Comparison of ENCODE assay signal across 16 cellular contexts in genomic region chr5:150144876-150145275, GRCh38. TPM values are rescaled to one million over a fixed set of nuclear protein-coding genes. Genes with fewer than 3 reads are reported as not detected.
DNase-seq lines count a peak whose midpoint lies in the region; ATAC-seq, FAIRE-seq and TF ChIP-seq lines count a peak whose summit lies in the region.
"Had no signal": no experiment of that assay in that cellular context is flagged by ENCODE, and none has a peak within 500 bp of the region (broad histone marks: within the 10 kb centered on the region; RNA-seq: fewer than 3 reads in every experiment).

No MANE protein-coding gene starts in this region.

- H3K4me3 Mint-ChIP-seq in osteocyte (ENCODE audit: unreplicated experiment): peak overlapping the region; percentile 57
- H3K4me3 Mint-ChIP-seq: endodermal cell had no signal

- H3K9me3 ChIP-seq in right lobe of liver (no peaks in the 10 kb centered on the region), HepG2 (ENCODE audit: low read length) (no peaks in the 10 kb centered on the region), esophagus (ENCODE audit: control insufficient read depth in 2 of 2, insufficient read depth in 1 of 2, low read depth in 1 of 2, low read length in 1 of 2) (no peaks in the 10 kb centered on the region), mucosa of descending colon (no peaks in the 10 kb centered on the region)
- H3K9me3 ChIP-seq: BE2C had no signal

- no peak overlapping the region for H2AFZ ChIP-seq in HepG2 (ENCODE audit: low read length)

- no peak for ATAC-seq in right lobe of liver
- ATAC-seq in HepG2: no peak
- no peak for ATAC-seq in mucosa of descending colon
- ATAC-seq in GM18867 (IDR thresholded peaks at IDR 0.05; ENCODE audit: unreplicated experiment): no peak
- ATAC-seq: activated naive CD4-positive, alpha-beta T cell treated with anti-CD3 and anti-CD28 coated beads, Interleukin-2, amount 50 U/mL, for 72 hours had no signal

- TF ChIP-seq EP300 in HepG2 (IDR thresholded peaks at IDR 0.05; ENCODE audit: low read depth in 2 of 2, low read length in 2 of 2) (no peak), HepG2 (CRISPR knock-in tag; IDR thresholded peaks at IDR 0.05; ENCODE audit: borderline replicate concordance) (no peak)

- CTCF ChIA-PET in HepG2 (lab: Yijun Ruan, JAX; ENCODE audit: low intra/inter-chr PET ratio, low total read pairs): no interaction called here

- H3K36me3 ChIP-seq in right lobe of liver: no peaks in the 10 kb centered on the region
- H3K36me3 ChIP-seq in HepG2 (replicated peaks in 1 of 2; ENCODE audit: control insufficient read depth in 1 of 2, insufficient read depth in 2 of 2, low read length in 2 of 2): no peaks in the 10 kb centered on the region
- no peaks in the 10 kb centered on the region for H3K36me3 ChIP-seq in esophagus (ENCODE audit: control insufficient read depth in 2 of 2, insufficient read depth in 2 of 2, low read length in 1 of 2)
- no peaks in the 10 kb centered on the region for H3K36me3 ChIP-seq in mucosa of descending colon (ENCODE audit: low read depth)
- H3K36me3 ChIP-seq: BE2C had no signal

- in situ Hi-C loops in HepG2 (cut with HindIII; ENCODE audit: extremely low pct_ligation_motif_present, low pct_unique_long_range_greater_than_20kb): no loop called here

- 33% methylated on average over 3 of the region's 4 CpGs for WGBS in right lobe of liver (ENCODE audit: insufficient coverage, low coverage, low lambda C conversion rate, missing lambda C conversion rate)
- 63% methylated on average over 4 of the region's 4 CpGs for WGBS in HepG2 (ENCODE audit: low lambda C conversion rate)
- WGBS in esophagus, 2 donors: 40 to 50% methylated on average over 4 of the region's 4 CpGs

- H3K4me2 ChIP-seq in HepG2 (ENCODE audit: low read depth, low read length): no peak overlapping the region

- POLR2A ChIA-PET in HepG2 (lab: Yijun Ruan, JAX): interaction anchor here (1.2 kb wide), 1 partner anchor 8 kb away, joined by 3 read pairs; no protein-coding TSS in a partner anchor

- no peak for TF ChIP-seq CTCF in right lobe of liver (IDR thresholded peaks at IDR 0.05)
- no peak for TF ChIP-seq CTCF in HepG2 (CRISPR knock-in tag; IDR thresholded peaks at IDR 0.05)
- no peak for TF ChIP-seq CTCF in osteocyte (IDR thresholded peaks at IDR 0.05)
- TF ChIP-seq CTCF in mucosa of descending colon (IDR thresholded peaks at IDR 0.05): no peak

- intact Hi-C loops in right lobe of liver (cut with DNase I): no loop called here
- intact Hi-C loops in HepG2 (cut with micrococcal nuclease; ENCODE audit: unreplicated experiment): loop anchor here (10.0 kb wide), 1 partner anchor 280 kb away; no protein-coding TSS in a partner anchor
- intact Hi-C loops in mucosa of descending colon (cut with DNase I, micrococcal nuclease): no loop called here

- H3K79me2 ChIP-seq in HepG2 (ENCODE audit: insufficient read depth, low read length): no peaks in the 10 kb centered on the region

- no peak overlapping the region for H3K9ac ChIP-seq in HepG2 (ENCODE audit: insufficient read depth, low read depth, low read length)

- peak overlapping the region; percentile 8 to 77 (median 13) for H3K27ac ChIP-seq in right lobe of liver
- no peak overlapping the region for H3K27ac ChIP-seq in HepG2 (ENCODE audit: extremely low read length, insufficient read depth, low read length)
- peak overlapping the region; percentile 63 to 80 for H3K27ac ChIP-seq in esophagus (ENCODE audit: low read depth in 2 of 2, low read length in 1 of 2)

- H3K36me3 Mint-ChIP-seq in osteocyte (ENCODE audit: unreplicated experiment): peaks cover 29% of the 10 kb centered on the region
- H3K36me3 Mint-ChIP-seq: activated naive CD4-positive, alpha-beta T cell treated with anti-CD3 and anti-CD28 coated beads, Interleukin-2, amount 50 U/mL, for 72 hours had no signal

- DNase-seq in right lobe of liver (no peak), HepG2 (ENCODE audit: low spot score) (no peak), osteocyte (ENCODE audit: extremely low spot score, unreplicated experiment) (no peak), mucosa of descending colon (no peak), GM19238 (ENCODE audit: insufficient read length, low spot score) (no peak), NCI-H2107 treated with DMSO at 0.1 percent for 48 hours (lab: John Stamatoyannopoulos, UW; ENCODE audit: unreplicated experiment) (no peak)
- DNase-seq: NCI-H146; NCI-H774; stimulated activated naive CD4-positive, alpha-beta T cell had no signal

- H4K20me1 ChIP-seq in HepG2 (ENCODE audit: insufficient read depth, low read length): no peaks in the 10 kb centered on the region

- peak overlapping the region; percentile 88 for H3K27ac Mint-ChIP-seq in osteocyte (ENCODE audit: unreplicated experiment)

- BruUV-seq in HepG2 (replicated peaks; lab: Mats Ljungman, UMichigan): no TSS peak

- no peaks in the 10 kb centered on the region for H3K9me3 Mint-ChIP-seq in osteocyte (ENCODE audit: unreplicated experiment)
- H3K9me3 Mint-ChIP-seq: activated naive CD4-positive, alpha-beta T cell treated with anti-CD3 and anti-CD28 coated beads, Interleukin-2, amount 50 U/mL, for 72 hours; endodermal cell had no signal

- H3K27me3 Mint-ChIP-seq in osteocyte (ENCODE audit: unreplicated experiment): no peaks in the 10 kb centered on the region

- TF ChIP-seq POLR2A in right lobe of liver (IDR thresholded peaks at IDR 0.05) (no peak), HepG2 (IDR thresholded peaks at IDR 0.05; ENCODE audit: insufficient read depth in 1 of 2, low read depth in 2 of 2, low read length in 2 of 2) (no peak)

- H3K4me1 Mint-ChIP-seq in osteocyte (ENCODE audit: unreplicated experiment): peaks cover 94% of the 10 kb centered on the region

- no peak for FAIRE-seq in HepG2 (lab: Jason Lieb, UNC)
- FAIRE-seq: G401.6 had no signal

- H3K27me3 ChIP-seq in right lobe of liver (no peaks in the 10 kb centered on the region), HepG2 (ENCODE audit: control insufficient read depth in 1 of 2, insufficient read depth in 2 of 2, low read length in 2 of 2) (no peaks in the 10 kb centered on the region), esophagus (ENCODE audit: control insufficient read depth in 1 of 2, insufficient read depth in 2 of 2, low read length in 2 of 2) (no peaks in the 10 kb centered on the region)
- H3K27me3 ChIP-seq: BE2C had no signal

- no peak for TF ChIP-seq RAD21 in HepG2 (CRISPR knock-in tag; IDR thresholded peaks at IDR 0.05)

- peaks cover 0 to 28% (median 6%) of the 10 kb centered on the region in 4 donors for H3K4me1 ChIP-seq in right lobe of liver
- H3K4me1 ChIP-seq in HepG2 (ENCODE audit: insufficient read depth, low read length): peaks cover 79% of the 10 kb centered on the region
- peaks cover 3 to 18% of the 10 kb centered on the region in 2 donors for H3K4me1 ChIP-seq in esophagus (ENCODE audit: control insufficient read depth in 2 of 2, insufficient read depth in 2 of 2, low read length in 1 of 2)
- peaks cover 3% of the 10 kb centered on the region for H3K4me1 ChIP-seq in mucosa of descending colon (ENCODE audit: low read depth)

- H3K4me3 ChIP-seq in right lobe of liver (no peak overlapping the region), HepG2 (replicated peaks in 1 of 3; ENCODE audit: insufficient read depth in 1 of 3, low read depth in 2 of 3, low read length in 3 of 3) (no peak overlapping the region), esophagus (ENCODE audit: low read depth in 1 of 2, low read length in 2 of 2) (no peak overlapping the region), mucosa of descending colon (no peak overlapping the region)

RNA-seq across cellular contexts. Expression of gene PDGFRB, which starts 10.8 kb away (rescaled TPM):
- total RNA-seq in right lobe of liver: 10 to 100 TPM in 2 of 6 experiments, 1 to 10 TPM in 4; 6.8 to 19.5 (median 9.4) TPM
- 1.5 and 4.0 TPM in 2 replicates for total RNA-seq in HepG2 (2016; rRNA removed; fragmentation: Illumina TruSeq; extraction: Trizol)
- 1.3 and 1.5 TPM in 2 replicates for total RNA-seq in HepG2 (2016; cell fraction: cytosol; rRNA removed; fragmentation: Illumina TruSeq; extraction: Trizol; ENCODE audit: low read depth)
- 2.3 and 5.0 TPM in 2 replicates for total RNA-seq in HepG2 (2016; cell fraction: insoluble cytoplasmic fraction; rRNA removed; fragmentation: Illumina TruSeq; extraction: Trizol)
- 2.2 and 3.9 TPM in 2 replicates for total RNA-seq in HepG2 (2016; cell fraction: membrane; rRNA removed; fragmentation: Illumina TruSeq; extraction: Trizol)
- total RNA-seq in HepG2 (2016; cell fraction: nucleus; rRNA removed; fragmentation: Illumina TruSeq; extraction: Trizol): 3.0 and 4.6 TPM in 2 replicates
- polyA plus RNA-seq in HepG2 (2011; rRNA removed): 15.3 and 21.0 TPM in 2 replicates
- 8.7 and 14.4 TPM in 2 replicates for polyA plus RNA-seq in HepG2 (2011; cell fraction: cytosol; rRNA removed)
- 26.2 and 40.5 TPM in 2 replicates for polyA plus RNA-seq in HepG2 (2011; cell fraction: nucleus; rRNA removed)
- 6.3 and 14.3 TPM in 2 replicates for polyA plus RNA-seq in HepG2 (2012)
- 0.71 and 1.4 TPM in 2 replicates for polyA plus RNA-seq in HepG2 (2016; cell fraction: cytosol; fragmentation: Illumina TruSeq; extraction: Trizol; ENCODE audit: low read depth)
- polyA plus RNA-seq in HepG2 (2016; cell fraction: insoluble cytoplasmic fraction; fragmentation: Illumina TruSeq; extraction: Trizol; ENCODE audit: low read depth): 1.6 TPM in 2 replicates
- polyA plus RNA-seq in HepG2 (2016; cell fraction: membrane; fragmentation: Illumina TruSeq; extraction: Trizol; ENCODE audit: low read depth): 1.5 and 1.7 TPM in 2 replicates
- 3.9 TPM in 2 replicates for polyA plus RNA-seq in HepG2 (2016; cell fraction: nucleus; fragmentation: Illumina TruSeq; extraction: Trizol; ENCODE audit: insufficient read depth, low read depth)
- polyA minus RNA-seq in HepG2 (2011; rRNA and poly(A)+ RNA removed; ENCODE audit: low replicate concordance): 9.0 and 60.1 TPM in 2 replicates
- polyA minus RNA-seq in HepG2 (2011; cell fraction: cytosol; rRNA and poly(A)+ RNA removed): 6.6 and 10.6 TPM in 2 replicates
- 24.5 and 47.1 TPM in 2 replicates for polyA minus RNA-seq in HepG2 (2011; cell fraction: nucleus; rRNA and poly(A)+ RNA removed)
- polyA plus RNA-seq in esophagus: 1 to 10 TPM; 7.9 to 9.6 TPM
- total RNA-seq in osteocyte: 1,093 and 1,131 TPM in 2 replicates
- total RNA-seq in mucosa of descending colon: 10 to 100 TPM; 13.9 to 61.5 (median 27.1) TPM

RNA-seq across cellular contexts. Expression of gene CDX1, which starts 21.7 kb away (rescaled TPM):
- total RNA-seq in right lobe of liver (not detected), HepG2 (2016; rRNA removed; fragmentation: Illumina TruSeq; extraction: Trizol) (not detected in 2 replicates), osteocyte (0.71 and 1.0 TPM in 2 replicates), mucosa of descending colon (100 to 1,000 TPM; 140 to 306 (median 302) TPM)
- total RNA-seq in HepG2 (2016; cell fraction: cytosol; rRNA removed; fragmentation: Illumina TruSeq; extraction: Trizol; ENCODE audit: low read depth): not detected in 2 replicates
- total RNA-seq in HepG2 (2016; cell fraction: insoluble cytoplasmic fraction; rRNA removed; fragmentation: Illumina TruSeq; extraction: Trizol): not detected in 2 replicates
- not detected in 2 replicates for total RNA-seq in HepG2 (2016; cell fraction: membrane; rRNA removed; fragmentation: Illumina TruSeq; extraction: Trizol)
- total RNA-seq in HepG2 (2016; cell fraction: nucleus; rRNA removed; fragmentation: Illumina TruSeq; extraction: Trizol): not detected in 2 replicates
- polyA plus RNA-seq in HepG2 (2011; rRNA removed) (0.05 TPM in 1 of 2 replicates, not detected in the other), esophagus (under 1 TPM in 1 of 2 donors, not detected in 1; 0.08 TPM)
- polyA plus RNA-seq in HepG2 (2011; cell fraction: cytosol; rRNA removed): not detected in 2 replicates
- not detected in 2 replicates for polyA plus RNA-seq in HepG2 (2011; cell fraction: nucleus; rRNA removed)
- polyA plus RNA-seq in HepG2 (2012): not detected in 2 replicates
- polyA plus RNA-seq in HepG2 (2016; cell fraction: cytosol; fragmentation: Illumina TruSeq; extraction: Trizol; ENCODE audit: low read depth): not detected in 2 replicates
- not detected in 2 replicates for polyA plus RNA-seq in HepG2 (2016; cell fraction: insoluble cytoplasmic fraction; fragmentation: Illumina TruSeq; extraction: Trizol; ENCODE audit: low read depth)
- not detected in 2 replicates for polyA plus RNA-seq in HepG2 (2016; cell fraction: membrane; fragmentation: Illumina TruSeq; extraction: Trizol; ENCODE audit: low read depth)
- polyA plus RNA-seq in HepG2 (2016; cell fraction: nucleus; fragmentation: Illumina TruSeq; extraction: Trizol; ENCODE audit: insufficient read depth, low read depth): not detected in 2 replicates
- not detected in 2 replicates for polyA minus RNA-seq in HepG2 (2011; rRNA and poly(A)+ RNA removed; ENCODE audit: low replicate concordance)
- polyA minus RNA-seq in HepG2 (2011; cell fraction: cytosol; rRNA and poly(A)+ RNA removed): not detected in 2 replicates
- not detected in 2 replicates for polyA minus RNA-seq in HepG2 (2011; cell fraction: nucleus; rRNA and poly(A)+ RNA removed)
- total RNA-seq: activated naive CD4-positive, alpha-beta T cell treated with anti-CD3 and anti-CD28 coated beads, Interleukin-2, amount 50 U/mL, for 72 hours; endodermal cell; myocyte had no signal

RNA-seq across cellular contexts. Expression of gene SLC6A7, which starts 45.0 kb away (rescaled TPM):
- not detected for total RNA-seq in right lobe of liver
- not detected in 2 replicates for total RNA-seq in HepG2 (2016; rRNA removed; fragmentation: Illumina TruSeq; extraction: Trizol)
- not detected in 2 replicates for total RNA-seq in HepG2 (2016; cell fraction: cytosol; rRNA removed; fragmentation: Illumina TruSeq; extraction: Trizol; ENCODE audit: low read depth)
- total RNA-seq in HepG2 (2016; cell fraction: insoluble cytoplasmic fraction; rRNA removed; fragmentation: Illumina TruSeq; extraction: Trizol): not detected in 2 replicates
- total RNA-seq in HepG2 (2016; cell fraction: membrane; rRNA removed; fragmentation: Illumina TruSeq; extraction: Trizol): not detected in 2 replicates
- not detected in 2 replicates for total RNA-seq in HepG2 (2016; cell fraction: nucleus; rRNA removed; fragmentation: Illumina TruSeq; extraction: Trizol)
- not detected in 2 replicates for polyA plus RNA-seq in HepG2 (2011; rRNA removed)
- not detected in 2 replicates for polyA plus RNA-seq in HepG2 (2011; cell fraction: cytosol; rRNA removed)
- polyA plus RNA-seq in HepG2 (2011; cell fraction: nucleus; rRNA removed): not detected in 2 replicates
- polyA plus RNA-seq in HepG2 (2012): not detected in 2 replicates
- polyA plus RNA-seq in HepG2 (2016; cell fraction: cytosol; fragmentation: Illumina TruSeq; extraction: Trizol; ENCODE audit: low read depth): not detected in 2 replicates
- polyA plus RNA-seq in HepG2 (2016; cell fraction: insoluble cytoplasmic fraction; fragmentation: Illumina TruSeq; extraction: Trizol; ENCODE audit: low read depth): not detected in 2 replicates
- polyA plus RNA-seq in HepG2 (2016; cell fraction: membrane; fragmentation: Illumina TruSeq; extraction: Trizol; ENCODE audit: low read depth): not detected in 2 replicates
- polyA plus RNA-seq in HepG2 (2016; cell fraction: nucleus; fragmentation: Illumina TruSeq; extraction: Trizol; ENCODE audit: insufficient read depth, low read depth): not detected in 2 replicates
- polyA minus RNA-seq in HepG2 (2011; rRNA and poly(A)+ RNA removed; ENCODE audit: low replicate concordance): 0.72 TPM in 1 of 2 replicates, not detected in the other
- not detected in 2 replicates for polyA minus RNA-seq in HepG2 (2011; cell fraction: cytosol; rRNA and poly(A)+ RNA removed)
- not detected in 2 replicates for polyA minus RNA-seq in HepG2 (2011; cell fraction: nucleus; rRNA and poly(A)+ RNA removed)
- not detected for polyA plus RNA-seq in esophagus
- total RNA-seq in osteocyte: not detected in 2 replicates
- total RNA-seq in mucosa of descending colon: 10 to 100 TPM; 15.2 to 26.4 (median 18.9) TPM
- total RNA-seq: activated naive CD4-positive, alpha-beta T cell treated with anti-CD3 and anti-CD28 coated beads, Interleukin-2, amount 50 U/mL, for 72 hours; endodermal cell; myocyte had no signal

RNA-seq across cellular contexts. Expression of gene CSF1R, which starts 58.5 kb away (rescaled TPM):
- total RNA-seq in right lobe of liver (10 to 100 TPM; 13.0 to 45.1 (median 16.3) TPM), HepG2 (2016; rRNA removed; fragmentation: Illumina TruSeq; extraction: Trizol) (not detected in 2 replicates), osteocyte (1.1 and 1.2 TPM in 2 replicates), mucosa of descending colon (10 to 100 TPM in 2 of 3 donors, 1 to 10 TPM in 1; 9.0 to 39.0 (median 20.4) TPM)
- not detected in 2 replicates for total RNA-seq in HepG2 (2016; cell fraction: cytosol; rRNA removed; fragmentation: Illumina TruSeq; extraction: Trizol; ENCODE audit: low read depth)
- total RNA-seq in HepG2 (2016; cell fraction: insoluble cytoplasmic fraction; rRNA removed; fragmentation: Illumina TruSeq; extraction: Trizol): not detected in 2 replicates
- total RNA-seq in HepG2 (2016; cell fraction: membrane; rRNA removed; fragmentation: Illumina TruSeq; extraction: Trizol): not detected in 2 replicates
- not detected in 2 replicates for total RNA-seq in HepG2 (2016; cell fraction: nucleus; rRNA removed; fragmentation: Illumina TruSeq; extraction: Trizol)
- polyA plus RNA-seq in HepG2 (2011; rRNA removed) (0.01 TPM in 1 of 2 replicates, not detected in the other), esophagus (1 to 10 TPM; 2.0 to 4.9 TPM)
- 0.01 TPM in 1 of 2 replicates, not detected in the other for polyA plus RNA-seq in HepG2 (2011; cell fraction: cytosol; rRNA removed)
- polyA plus RNA-seq in HepG2 (2011; cell fraction: nucleus; rRNA removed): 0.03 TPM in 1 of 2 replicates, not detected in the other
- polyA plus RNA-seq in HepG2 (2012): 0.07 TPM in 1 of 2 replicates, not detected in the other
- not detected in 2 replicates for polyA plus RNA-seq in HepG2 (2016; cell fraction: cytosol; fragmentation: Illumina TruSeq; extraction: Trizol; ENCODE audit: low read depth)
- not detected in 2 replicates for polyA plus RNA-seq in HepG2 (2016; cell fraction: insoluble cytoplasmic fraction; fragmentation: Illumina TruSeq; extraction: Trizol; ENCODE audit: low read depth)
- polyA plus RNA-seq in HepG2 (2016; cell fraction: membrane; fragmentation: Illumina TruSeq; extraction: Trizol; ENCODE audit: low read depth): not detected in 2 replicates
- polyA plus RNA-seq in HepG2 (2016; cell fraction: nucleus; fragmentation: Illumina TruSeq; extraction: Trizol; ENCODE audit: insufficient read depth, low read depth): not detected in 2 replicates
- 0.58 TPM in 1 of 2 replicates, not detected in the other for polyA minus RNA-seq in HepG2 (2011; rRNA and poly(A)+ RNA removed; ENCODE audit: low replicate concordance)
- polyA minus RNA-seq in HepG2 (2011; cell fraction: cytosol; rRNA and poly(A)+ RNA removed): not detected in 2 replicates
- not detected in 2 replicates for polyA minus RNA-seq in HepG2 (2011; cell fraction: nucleus; rRNA and poly(A)+ RNA removed)
- total RNA-seq: endodermal cell, myocyte had no signal

Comparison
In these comparisons a context has a peak if more than half of its experiments do, and no peak if none do; other contexts are left out.
1. RNA of gene PDGFRB, which starts 10.8 kb away (total RNA-seq): 1,093 to 1,131 TPM in osteocyte; 13.9 to 61.5 TPM in mucosa of descending colon, 6.8 to 19.5 TPM in right lobe of liver and 1.3 to 5.0 TPM in HepG2; every median in the first group is over 10 times any median in the second.
2. RNA of gene CDX1, which starts 21.7 kb away (total RNA-seq): 140 to 306 TPM in mucosa of descending colon; 0.71 to 1.0 TPM in osteocyte, not detected in right lobe of liver and not detected in HepG2; every median in the first group is over 10 times any median in the second.
3. RNA of gene SLC6A7, which starts 45.0 kb away (total RNA-seq): 15.2 to 26.4 TPM in mucosa of descending colon; not detected in osteocyte, not detected in right lobe of liver and not detected in HepG2; every median in the first group is over 10 times any median in the second.